ENCODE assay signal across 1 cellular context in genomic region chr3:148450819-148451218, GRCh38.
TF ChIP-seq lines count a peak whose summit lies in the region.

No MANE protein-coding gene starts in this region.

TF ChIP-seq in H1, 55 proteins besides CTCF, POLR2A, EP300 and RAD21 (continued from another document):
- TF ChIP-seq SUZ12 (IDR thresholded peaks at IDR 0.05; ENCODE audit: low read length): no peak
- no peak for TF ChIP-seq TBP (IDR thresholded peaks at IDR 0.05; ENCODE audit: low read depth, low read length)
- no peak for TF ChIP-seq SIX5 (IDR thresholded peaks at IDR 0.05; ENCODE audit: low read depth, low read length)
